9 cellular contexts compared by ENCODE assay signal in the genomic region with DNA sequence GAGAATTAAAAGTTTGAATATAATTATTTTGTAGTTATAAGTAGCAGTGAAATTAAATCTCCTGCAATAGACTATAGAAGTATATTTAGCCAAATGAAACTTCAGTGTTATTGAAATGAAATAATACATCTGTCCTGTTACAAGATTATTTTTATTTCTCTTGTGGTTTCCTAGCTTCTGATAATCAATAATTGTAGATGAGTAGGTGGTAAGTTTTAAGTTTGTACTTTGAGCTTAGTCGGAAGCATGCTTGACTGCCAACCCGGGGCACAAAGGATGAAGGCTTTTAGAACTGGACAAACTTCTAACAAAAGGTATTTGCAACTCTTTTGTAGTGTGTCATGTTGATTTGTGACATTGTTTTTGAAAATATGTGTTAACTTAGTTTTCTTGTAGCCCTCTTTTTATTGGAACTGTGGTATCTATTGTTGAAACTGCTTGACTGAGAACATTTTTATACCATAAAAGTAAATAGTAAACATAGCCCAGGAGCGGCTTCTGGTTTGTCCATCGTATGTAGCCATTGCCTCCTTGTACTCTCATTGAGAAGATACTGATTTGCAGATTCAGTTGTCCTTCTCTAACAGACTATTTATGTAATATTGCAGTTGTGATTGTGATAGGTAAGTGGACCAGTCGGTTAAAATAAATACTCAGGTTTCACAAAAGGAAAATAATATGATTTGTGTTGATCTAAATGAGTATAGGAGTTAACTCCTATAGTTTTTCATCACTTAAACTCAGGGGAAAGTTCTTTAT. TPM values are rescaled to one million over a fixed set of nuclear protein-coding genes. Genes with fewer than 3 reads are reported as not detected.
DNase-seq lines count a peak whose midpoint lies in the region; ATAC-seq and TF ChIP-seq lines count a peak whose summit lies in the region.
"Had no signal": no experiment of that assay in that cellular context is flagged by ENCODE, and none has a peak within 500 bp of the region (broad histone marks: within the 10 kb centered on the region; RNA-seq: fewer than 3 reads in every experiment).

No MANE protein-coding gene starts in this region.

- DNase-seq in RWPE2 (ENCODE audit: low spot score) (no peak), esophagus squamous epithelium (lab: John Stamatoyannopoulos, UW) (no peak), retinal pigment epithelial cell (ENCODE audit: low read depth) (no peak), NCI-H2196 treated with DMSO at 0.1 percent for 48 hours (lab: John Stamatoyannopoulos, UW; ENCODE audit: unreplicated experiment) (no peak), LoVo (ENCODE audit: low spot score) (no peak)
- no peak for DNase-seq in activated naive CD4-positive, alpha-beta T cell treated with anti-CD3 and anti-CD28 coated beads, Interleukin-2, amount 50 U/mL, for 16 hours
- DNase-seq: NCI-H1048 had no signal

- H3K9me3 ChIP-seq in RWPE2 (ENCODE audit: severe bottlenecking) = no peaks in the 10 kb centered on the region
- H3K9me3 ChIP-seq in esophagus squamous epithelium = no peaks in the 10 kb centered on the region

- H3K27me3 ChIP-seq in RWPE2 (ENCODE audit: insufficient read depth, poor library complexity, severe bottlenecking) (no peaks in the 10 kb centered on the region), esophagus squamous epithelium (no peaks in the 10 kb centered on the region)

- H3K4me3 ChIP-seq in RWPE2 (ENCODE audit: severe bottlenecking) (peak overlapping the region; percentile 98), esophagus squamous epithelium (peak overlapping the region; percentile 87 to 95 (median 94)), retinal pigment epithelial cell (ENCODE audit: low read length) (peak overlapping the region; percentile 69)

- H3K27ac ChIP-seq in RWPE2 (ENCODE audit: poor library complexity, severe bottlenecking) = peak overlapping the region; percentile 69
- H3K27ac ChIP-seq in esophagus squamous epithelium = peak overlapping the region; percentile 2 to 99 (median 53)

- peaks cover 25% of the 10 kb centered on the region for H3K4me1 ChIP-seq in RWPE2 (ENCODE audit: insufficient read depth, poor library complexity, severe bottlenecking)
- peaks cover 15 to 70% (median 41%) of the 10 kb centered on the region in 3 donors for H3K4me1 ChIP-seq in esophagus squamous epithelium

- no peak for TF ChIP-seq POLR2A in esophagus squamous epithelium (IDR thresholded peaks at IDR 0.05)

- WGBS in esophagus squamous epithelium, 2 donors = 19 to 21% methylated on average over 5 of the region's 5 CpGs

- peaks cover 6% of the 10 kb centered on the region for H3K36me3 ChIP-seq in RWPE2 (ENCODE audit: low read depth)
- no peaks in the 10 kb centered on the region for H3K36me3 ChIP-seq in esophagus squamous epithelium

- intact Hi-C loops in esophagus squamous epithelium (cut with DNase I) = no loop called here

- TF ChIP-seq CTCF in RWPE2 (IDR thresholded peaks at IDR 0.05; ENCODE audit: poor library complexity, severe bottlenecking) (no peak), esophagus squamous epithelium (IDR thresholded peaks at IDR 0.05) (no peak), retinal pigment epithelial cell (conservative IDR thresholded peaks at IDR 0.05; ENCODE audit: low read depth, low read length) (no peak)

- ATAC-seq in GM18868 (IDR thresholded peaks at IDR 0.05; ENCODE audit: unreplicated experiment) (peak; percentile 4), RWPE2 (ENCODE audit: low read depth) (no peak), HG02938 (IDR thresholded peaks at IDR 0.05; ENCODE audit: unreplicated experiment) (no peak)

RNA-seq across cellular contexts. Expression of a gene that starts 2.9 kb away (rescaled TPM):
- 100 to 1,000 TPM; 219 to 430 (median 290) TPM for total RNA-seq in esophagus squamous epithelium
